ENCODE assay signal across 8 cellular contexts in the genomic region with DNA sequence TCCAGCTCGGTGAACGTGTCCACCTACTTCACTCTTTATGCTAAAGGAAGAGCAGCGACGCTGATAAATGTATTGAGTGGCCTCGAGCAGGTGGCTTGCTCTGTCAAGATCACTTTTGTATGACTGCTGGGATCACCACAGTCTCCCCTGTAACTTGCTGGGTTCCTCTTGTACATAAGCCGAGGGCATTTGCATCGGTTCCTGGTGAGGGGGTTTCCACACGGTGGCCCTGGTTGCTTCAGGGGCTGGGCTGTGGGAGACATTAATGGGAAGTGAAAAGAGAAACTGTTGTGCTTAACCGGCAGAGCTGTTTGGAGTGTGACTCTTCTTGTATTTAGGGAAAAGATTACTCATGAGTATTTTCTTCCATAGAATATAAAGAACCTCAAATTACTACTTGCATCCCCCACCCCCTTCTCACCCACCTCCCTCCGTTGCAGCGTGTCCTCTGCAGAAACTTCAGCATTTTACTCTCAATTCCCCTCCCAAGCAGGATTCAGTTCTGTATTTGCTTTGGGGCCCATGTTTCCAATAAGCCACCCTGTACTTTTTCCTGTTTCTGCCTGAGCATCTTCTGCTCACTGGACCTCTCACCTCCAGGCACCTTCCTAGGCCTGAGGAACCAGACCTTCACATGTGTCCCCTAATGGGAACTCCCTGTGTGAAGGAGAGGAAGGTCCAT.
DNase-seq lines count a peak whose midpoint lies in the region; ATAC-seq, FAIRE-seq and TF ChIP-seq lines count a peak whose summit lies in the region.

No MANE protein-coding gene starts in this region.

- peak; percentile 58 for DNase-seq in GM12892 (ENCODE audit: insufficient read length)
- peak; percentile 78 to 79 for DNase-seq in activated T-cell treated with anti-CD3 and anti-CD28 coated beads, Interleukin-2, amount 50 U/mL, for 48 hours
- no peak for DNase-seq in natural killer cell treated with Interleukin-12 subunit alpha and Interleukin-12 subunit beta and Interleukin-15 and Interleukin-18, amount 100 ng/mL, for 72 hours (ENCODE audit: low spot score)
- no peak for DNase-seq in NCI-H524 treated with DMSO at 0.1 percent for 48 hours (lab: John Stamatoyannopoulos, UW)
- DNase-seq in kidney, result no peak
- DNase-seq in SK-N-DZ (ENCODE audit: low spot score), result no peak

- H3K9me3 Mint-ChIP-seq in IgD-negative memory B cell, result no peaks in the 10 kb centered on the region
- H3K9me3 Mint-ChIP-seq in natural killer cell treated with Interleukin-12 subunit alpha and Interleukin-12 subunit beta and Interleukin-15 and Interleukin-18, amount 100 ng/mL, for 72 hours, result no peaks in the 10 kb centered on the region

- H3K4me3 Mint-ChIP-seq in IgD-negative memory B cell, result peak overlapping the region; percentile 0 to 84 (median 41)
- H3K4me3 Mint-ChIP-seq in natural killer cell treated with Interleukin-12 subunit alpha and Interleukin-12 subunit beta and Interleukin-15 and Interleukin-18, amount 100 ng/mL, for 72 hours, result peak overlapping the region; percentile 38

- no peaks in the 10 kb centered on the region for H3K36me3 ChIP-seq in kidney (ENCODE audit: control insufficient read depth in 1 of 2, insufficient read depth in 2 of 2, low read length in 2 of 2)

- no peak for TF ChIP-seq CTCF in kidney (IDR thresholded peaks at IDR 0.05; ENCODE audit: borderline replicate concordance, extremely low read depth, insufficient read depth)

- no peak overlapping the region for H3K27ac ChIP-seq in kidney (ENCODE audit: low read depth in 2 of 2, low read length in 2 of 2)

- H3K4me3 ChIP-seq in kidney (ENCODE audit: low read length in 2 of 2), result no peak overlapping the region

- no peak overlapping the region for H3K9ac ChIP-seq in kidney (ENCODE audit: low read length in 2 of 2)

- peaks cover 10% of the 10 kb centered on the region for H3K36me3 Mint-ChIP-seq in IgD-negative memory B cell
- peaks cover 18% of the 10 kb centered on the region for H3K36me3 Mint-ChIP-seq in natural killer cell treated with Interleukin-12 subunit alpha and Interleukin-12 subunit beta and Interleukin-15 and Interleukin-18, amount 100 ng/mL, for 72 hours

- ATAC-seq in GM21515 (IDR thresholded peaks at IDR 0.05; ENCODE audit: unreplicated experiment), result peak; percentile 88
- peak; percentile 59 to 78 for ATAC-seq in natural killer cell treated with Interleukin-12 subunit alpha and Interleukin-12 subunit beta and Interleukin-15 and Interleukin-18, amount 100 ng/mL, for 72 hours

- peak; percentile 82 for TF ChIP-seq POLR2A in GM12892 (IDR thresholded peaks at IDR 0.05; ENCODE audit: low read depth, low read length)

- peaks cover 8 to 15% of the 10 kb centered on the region in 2 donors for H3K4me1 ChIP-seq in kidney (ENCODE audit: control insufficient read depth in 1 of 2, insufficient read depth in 1 of 2, low read depth in 1 of 2, low read length in 2 of 2)

- peaks cover 43 to 72% (median 48%) of the 10 kb centered on the region in 3 donors for H3K4me1 Mint-ChIP-seq in IgD-negative memory B cell
- H3K4me1 Mint-ChIP-seq in natural killer cell treated with Interleukin-12 subunit alpha and Interleukin-12 subunit beta and Interleukin-15 and Interleukin-18, amount 100 ng/mL, for 72 hours (ENCODE audit: low read depth in 2 of 2), result peaks cover 39 to 43% of the 10 kb centered on the region in 2 donors

- FAIRE-seq in GM12892 (lab: Jason Lieb, UNC) (peak; percentile 98), kidney (lab: Jason Lieb, UNC) (no peak)

- intact Hi-C loops in kidney (cut with DNase I), result no loop called here

- peak overlapping the region; percentile 49 to 99 (median 91) for H3K27ac Mint-ChIP-seq in IgD-negative memory B cell
- H3K27ac Mint-ChIP-seq in natural killer cell treated with Interleukin-12 subunit alpha and Interleukin-12 subunit beta and Interleukin-15 and Interleukin-18, amount 100 ng/mL, for 72 hours, result peak overlapping the region; percentile 60 to 83

- H3K27me3 Mint-ChIP-seq in IgD-negative memory B cell, result no peaks in the 10 kb centered on the region
- no peaks in the 10 kb centered on the region for H3K27me3 Mint-ChIP-seq in natural killer cell treated with Interleukin-12 subunit alpha and Interleukin-12 subunit beta and Interleukin-15 and Interleukin-18, amount 100 ng/mL, for 72 hours

- H3K9me3 ChIP-seq in kidney (ENCODE audit: control insufficient read depth in 1 of 2, low read length in 2 of 2), result no peaks in the 10 kb centered on the region

Comparison
In these comparisons a context has a peak if more than half of its experiments do, and no peak if none do; other contexts are left out.
1. DNase-seq: peak in GM12892 (single experiment) and activated T-cell treated with anti-CD3 and anti-CD28 coated beads, Interleukin-2, amount 50 U/mL, for 48 hours (2 of 2); none in natural killer cell treated with Interleukin-12 subunit alpha and Interleukin-12 subunit beta and Interleukin-15 and Interleukin-18, amount 100 ng/mL, for 72 hours (single experiment), NCI-H524 treated with DMSO at 0.1 percent for 48 hours (single experiment), kidney (single experiment) and SK-N-DZ (single experiment).